Comparison of ENCODE assay signal across 20 cellular contexts in genomic region chr9:133050781-133051180, GRCh38. TPM values are rescaled to one million over a fixed set of nuclear protein-coding genes. Genes with fewer than 3 reads are reported as not detected.
DNase-seq lines count a peak whose midpoint lies in the region; TF ChIP-seq lines count a peak whose summit lies in the region.
"Had no signal": no experiment of that assay in that cellular context is flagged by ENCODE, and none has a peak within 500 bp of the region (broad histone marks: within the 10 kb centered on the region; RNA-seq: fewer than 3 reads in every experiment).

No MANE protein-coding gene starts in this region.

- no peak overlapping the region for H3K4me2 ChIP-seq in hepatocyte

- no peaks in the 10 kb centered on the region for H3K27me3 Mint-ChIP-seq in type B pancreatic cell
- H3K27me3 Mint-ChIP-seq: activated naive CD4-positive, alpha-beta T cell treated with anti-CD3 and anti-CD28 coated beads, Interleukin-2, amount 10 ng/mL, durations not matched to agents 7 days and 5 days; stimulated activated naive CD8-positive, alpha-beta T cell treated with anti-CD3 and anti-CD28 coated beads, Interleukin-15, amount 100 ng/mL, for 72 hours had no signal

- H3K27ac Mint-ChIP-seq in type B pancreatic cell = no peak overlapping the region
- H3K27ac Mint-ChIP-seq: activated naive CD4-positive, alpha-beta T cell treated with anti-CD3 and anti-CD28 coated beads, Interleukin-2, amount 10 ng/mL, durations not matched to agents 7 days and 5 days had no signal

- no peak for TF ChIP-seq POLR2A in testis (IDR thresholded peaks at IDR 0.05)

- intact Hi-C loops in testis (cut with DNase I; ENCODE audit: low total_unique reads) = no loop called here

- peak overlapping the region; percentile 16 for H3K27ac ChIP-seq in hepatocyte
- H3K27ac ChIP-seq in testis = no peak overlapping the region
- H3K27ac ChIP-seq: esophagus muscularis mucosa, left lung, vagina had no signal

- H3K4me1 Mint-ChIP-seq in type B pancreatic cell (ENCODE audit: unreplicated experiment) = no peaks in the 10 kb centered on the region

- no peaks in the 10 kb centered on the region for H3K27me3 ChIP-seq in hepatocyte
- H3K27me3 ChIP-seq in testis = no peaks in the 10 kb centered on the region
- H3K27me3 ChIP-seq: esophagus muscularis mucosa, left lung, vagina had no signal

- no peaks in the 10 kb centered on the region for H3K9me3 ChIP-seq in hepatocyte (ENCODE audit: low read depth)
- H3K9me3 ChIP-seq in testis = no peaks in the 10 kb centered on the region
- H3K9me3 ChIP-seq: esophagus muscularis mucosa, left lung, vagina had no signal

- H2AFZ ChIP-seq in hepatocyte = no peak overlapping the region

- H3K4me3 ChIP-seq in hepatocyte = no peak overlapping the region
- no peak overlapping the region for H3K4me3 ChIP-seq in testis
- H3K4me3 ChIP-seq: esophagus muscularis mucosa, GM12878, left lung, vagina had no signal

- WGBS in hepatocyte (ENCODE audit: low lambda C conversion rate, missing lambda C conversion rate) = 87% methylated on average over 10 of the region's 10 CpGs
- 42 to 57% methylated on average over 1 to 10 of the region's 10 CpGs for WGBS in testis, 2 donors

- H3K9me2 ChIP-seq in hepatocyte (replicated peaks; ENCODE audit: insufficient read depth) = no peaks in the 10 kb centered on the region

- H3K9me3 Mint-ChIP-seq in type B pancreatic cell = no peaks in the 10 kb centered on the region
- H3K9me3 Mint-ChIP-seq: activated naive CD4-positive, alpha-beta T cell treated with anti-CD3 and anti-CD28 coated beads, Interleukin-2, amount 10 ng/mL, durations not matched to agents 7 days and 5 days; brain; stimulated activated naive CD8-positive, alpha-beta T cell treated with anti-CD3 and anti-CD28 coated beads, Interleukin-15, amount 100 ng/mL, for 72 hours had no signal

- peak in 2 of 3 experiments; percentile 53 to 77 for DNase-seq in NCI-H1417 (lab: John Stamatoyannopoulos, UW)
- DNase-seq in UCSD-AML1 (lab: John Stamatoyannopoulos, UW; ENCODE audit: unreplicated experiment) = peak; percentile 39
- DNase-seq in hepatocyte (ENCODE audit: low spot score) = no peak
- peak; percentile 63 for DNase-seq in testis
- no peak for DNase-seq in type B pancreatic cell (ENCODE audit: extremely low spot score, unreplicated experiment)
- no peak for DNase-seq in NCI-H1105 (lab: John Stamatoyannopoulos, UW)
- DNase-seq in GM20000 (ENCODE audit: low spot score) = no peak
- DNase-seq: activated naive CD4-positive, alpha-beta T cell treated with anti-CD3 and anti-CD28 coated beads, Interleukin-2, amount 10 ng/mL, durations not matched to agents 7 days and 5 days; activated T-cell treated with anti-CD3 and anti-CD28 coated beads, Interleukin-2, amount 50 U/mL, for 1 hour; GDM1; Karpas-422; NCI-H1105 treated with DMSO at 0.1 percent for 48 hours; stimulated activated naive CD8-positive, alpha-beta T cell treated with anti-CD3 and anti-CD28 coated beads, Interleukin-15, amount 100 ng/mL, for 72 hours; SW 1271 had no signal

- H3K79me2 ChIP-seq in hepatocyte = no peaks in the 10 kb centered on the region

- TF ChIP-seq CTCF in hepatocyte (IDR thresholded peaks at IDR 0.05; ENCODE audit: poor library complexity) (no peak), testis (IDR thresholded peaks at IDR 0.05) (no peak), type B pancreatic cell (conservative IDR thresholded peaks at IDR 0.05) (no peak), GM20000 (IDR thresholded peaks at IDR 0.05; ENCODE audit: extremely low read depth, missing control alignments) (no peak)

- H3K4me1 ChIP-seq in hepatocyte (ENCODE audit: insufficient read depth) (no peaks in the 10 kb centered on the region), testis (no peaks in the 10 kb centered on the region)
- H3K4me1 ChIP-seq: left lung, vagina had no signal

- H3K36me3 Mint-ChIP-seq in type B pancreatic cell = peaks cover 10% of the 10 kb centered on the region

- no peaks in the 10 kb centered on the region for H4K20me1 ChIP-seq in hepatocyte (ENCODE audit: insufficient read depth, poor library complexity, severe bottlenecking)

- H3K4me3 Mint-ChIP-seq in type B pancreatic cell = no peak overlapping the region
- H3K4me3 Mint-ChIP-seq: activated naive CD4-positive, alpha-beta T cell treated with anti-CD3 and anti-CD28 coated beads, Interleukin-2, amount 10 ng/mL, durations not matched to agents 7 days and 5 days; brain; stimulated activated naive CD8-positive, alpha-beta T cell treated with anti-CD3 and anti-CD28 coated beads, Interleukin-15, amount 100 ng/mL, for 72 hours had no signal

- H3K36me3 ChIP-seq in hepatocyte (replicated peaks; ENCODE audit: insufficient read depth, low read depth) (no peaks in the 10 kb centered on the region), testis (ENCODE audit: low read depth, missing control alignments) (no peaks in the 10 kb centered on the region)

RNA-seq across cellular contexts. Expression of gene CEL, which starts 11.0 kb away (rescaled TPM):
- total RNA-seq in hepatocyte (2.4 and 4.4 TPM in 2 replicates), testis (1 to 10 TPM; 2.4 to 2.6 TPM), type B pancreatic cell (ENCODE audit: low replicate concordance) (4.5 and 4.9 TPM in 2 replicates)
- polyA plus RNA-seq in hepatocyte (5.9 and 6.6 TPM in 2 replicates), testis (ENCODE audit: insufficient read depth, low read depth, low replicate concordance) (2.1 TPM)
- total RNA-seq: occipital lobe had no signal

RNA-seq across cellular contexts. Expression of gene GTF3C5, which starts 20.0 kb away (rescaled TPM):
- total RNA-seq in hepatocyte (45.0 and 52.5 TPM in 2 replicates), testis (100 to 1,000 TPM; 109 to 117 TPM), type B pancreatic cell (ENCODE audit: low replicate concordance) (64.3 and 83.6 TPM in 2 replicates)
- polyA plus RNA-seq in hepatocyte (66.0 and 87.3 TPM in 2 replicates), testis (ENCODE audit: insufficient read depth, low read depth, low replicate concordance) (66.9 TPM)

Comparison
In these comparisons a context has a peak if more than half of its experiments do, and no peak if none do; other contexts are left out.
1. DNase-seq: peak in NCI-H1417 (2 of 3), UCSD-AML1 (single experiment) and testis (single experiment); none in hepatocyte (single experiment), type B pancreatic cell (single experiment), NCI-H1105 (single experiment) and GM20000 (single experiment).